In the genomic region with DNA sequence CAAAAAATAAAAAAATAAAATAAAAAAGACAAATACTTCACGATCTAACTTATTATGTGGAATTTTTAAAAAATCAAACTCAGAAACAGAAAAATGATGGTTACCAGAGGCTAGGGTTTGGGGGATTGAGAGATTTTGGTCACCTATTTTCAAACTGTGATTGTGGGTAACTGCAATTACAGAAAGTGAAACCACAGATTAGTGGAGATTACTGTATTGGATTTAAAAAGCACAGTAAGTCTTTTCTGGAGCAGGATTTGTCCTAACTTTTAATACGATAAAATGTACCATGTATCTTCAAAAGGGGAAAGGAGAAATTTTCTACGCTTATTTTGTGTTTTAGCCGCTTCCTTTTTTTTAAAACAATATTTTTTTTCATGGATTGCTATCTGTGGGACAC, we compare ENCODE assay signal across 2 cellular contexts.
TF ChIP-seq lines count a peak whose summit lies in the region.

No MANE protein-coding gene starts in this region.

TF ChIP-seq in SK-N-SH, 30 proteins besides CTCF, POLR2A, EP300 and RAD21 (continued from another document):
- TF ChIP-seq NFIC (IDR thresholded peaks at IDR 0.05; ENCODE audit: borderline replicate concordance) (no peak), SIN3A (IDR thresholded peaks at IDR 0.05; ENCODE audit: borderline replicate concordance, low read depth, low read length) (no peak), ELF1 (IDR thresholded peaks at IDR 0.05) (no peak), TEAD4 (IDR thresholded peaks at IDR 0.05; ENCODE audit: borderline replicate concordance, insufficient read depth) (no peak), TCF12 (IDR thresholded peaks at IDR 0.05) (no peak), RFX5 (IDR thresholded peaks at IDR 0.05; ENCODE audit: low read length) (no peak), RXRA (IDR thresholded peaks at IDR 0.05; ENCODE audit: borderline replicate concordance, low read depth) (no peak), MXI1 (IDR thresholded peaks at IDR 0.05; ENCODE audit: low read depth, low read length) (no peak), NRF1 (IDR thresholded peaks at IDR 0.05; ENCODE audit: low read depth, low read length) (no peak)
- TF ChIP-seq, protein P1, sequence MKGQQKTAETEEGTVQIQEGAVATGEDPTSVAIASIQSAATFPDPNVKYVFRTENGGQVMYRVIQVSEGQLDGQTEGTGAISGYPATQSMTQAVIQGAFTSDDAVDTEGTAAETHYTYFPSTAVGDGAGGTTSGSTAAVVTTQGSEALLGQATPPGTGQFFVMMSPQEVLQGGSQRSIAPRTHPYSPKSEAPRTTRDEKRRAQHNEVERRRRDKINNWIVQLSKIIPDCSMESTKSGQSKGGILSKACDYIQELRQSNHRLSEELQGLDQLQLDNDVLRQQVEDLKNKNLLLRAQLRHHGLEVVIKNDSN (IDR thresholded peaks at IDR 0.05; ENCODE audit: borderline replicate concordance, low read depth), result no peak
- TF ChIP-seq, protein P2, sequence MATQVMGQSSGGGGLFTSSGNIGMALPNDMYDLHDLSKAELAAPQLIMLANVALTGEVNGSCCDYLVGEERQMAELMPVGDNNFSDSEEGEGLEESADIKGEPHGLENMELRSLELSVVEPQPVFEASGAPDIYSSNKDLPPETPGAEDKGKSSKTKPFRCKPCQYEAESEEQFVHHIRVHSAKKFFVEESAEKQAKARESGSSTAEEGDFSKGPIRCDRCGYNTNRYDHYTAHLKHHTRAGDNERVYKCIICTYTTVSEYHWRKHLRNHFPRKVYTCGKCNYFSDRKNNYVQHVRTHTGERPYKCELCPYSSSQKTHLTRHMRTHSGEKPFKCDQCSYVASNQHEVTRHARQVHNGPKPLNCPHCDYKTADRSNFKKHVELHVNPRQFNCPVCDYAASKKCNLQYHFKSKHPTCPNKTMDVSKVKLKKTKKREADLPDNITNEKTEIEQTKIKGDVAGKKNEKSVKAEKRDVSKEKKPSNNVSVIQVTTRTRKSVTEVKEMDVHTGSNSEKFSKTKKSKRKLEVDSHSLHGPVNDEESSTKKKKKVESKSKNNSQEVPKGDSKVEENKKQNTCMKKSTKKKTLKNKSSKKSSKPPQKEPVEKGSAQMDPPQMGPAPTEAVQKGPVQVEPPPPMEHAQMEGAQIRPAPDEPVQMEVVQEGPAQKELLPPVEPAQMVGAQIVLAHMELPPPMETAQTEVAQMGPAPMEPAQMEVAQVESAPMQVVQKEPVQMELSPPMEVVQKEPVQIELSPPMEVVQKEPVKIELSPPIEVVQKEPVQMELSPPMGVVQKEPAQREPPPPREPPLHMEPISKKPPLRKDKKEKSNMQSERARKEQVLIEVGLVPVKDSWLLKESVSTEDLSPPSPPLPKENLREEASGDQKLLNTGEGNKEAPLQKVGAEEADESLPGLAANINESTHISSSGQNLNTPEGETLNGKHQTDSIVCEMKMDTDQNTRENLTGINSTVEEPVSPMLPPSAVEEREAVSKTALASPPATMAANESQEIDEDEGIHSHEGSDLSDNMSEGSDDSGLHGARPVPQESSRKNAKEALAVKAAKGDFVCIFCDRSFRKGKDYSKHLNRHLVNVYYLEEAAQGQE (IDR thresholded peaks at IDR 0.05; ENCODE audit: low read depth, low read length), result no peak
- TF ChIP-seq, protein P3, sequence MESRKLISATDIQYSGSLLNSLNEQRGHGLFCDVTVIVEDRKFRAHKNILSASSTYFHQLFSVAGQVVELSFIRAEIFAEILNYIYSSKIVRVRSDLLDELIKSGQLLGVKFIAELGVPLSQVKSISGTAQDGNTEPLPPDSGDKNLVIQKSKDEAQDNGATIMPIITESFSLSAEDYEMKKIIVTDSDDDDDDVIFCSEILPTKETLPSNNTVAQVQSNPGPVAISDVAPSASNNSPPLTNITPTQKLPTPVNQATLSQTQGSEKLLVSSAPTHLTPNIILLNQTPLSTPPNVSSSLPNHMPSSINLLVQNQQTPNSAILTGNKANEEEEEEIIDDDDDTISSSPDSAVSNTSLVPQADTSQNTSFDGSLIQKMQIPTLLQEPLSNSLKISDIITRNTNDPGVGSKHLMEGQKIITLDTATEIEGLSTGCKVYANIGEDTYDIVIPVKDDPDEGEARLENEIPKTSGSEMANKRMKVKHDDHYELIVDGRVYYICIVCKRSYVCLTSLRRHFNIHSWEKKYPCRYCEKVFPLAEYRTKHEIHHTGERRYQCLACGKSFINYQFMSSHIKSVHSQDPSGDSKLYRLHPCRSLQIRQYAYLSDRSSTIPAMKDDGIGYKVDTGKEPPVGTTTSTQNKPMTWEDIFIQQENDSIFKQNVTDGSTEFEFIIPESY (IDR thresholded peaks at IDR 0.05; ENCODE audit: borderline replicate concordance, low read depth), result no peak
TF ChIP-seq in SK-N-SH: peak in this region for 0.

TF ChIP-seq in SK-N-SH treated with all-trans-retinoic acid at 6 μM for 48 hours, 23 proteins besides CTCF, POLR2A, EP300 and RAD21 (continued from another document):
- TF ChIP-seq, protein P4, sequence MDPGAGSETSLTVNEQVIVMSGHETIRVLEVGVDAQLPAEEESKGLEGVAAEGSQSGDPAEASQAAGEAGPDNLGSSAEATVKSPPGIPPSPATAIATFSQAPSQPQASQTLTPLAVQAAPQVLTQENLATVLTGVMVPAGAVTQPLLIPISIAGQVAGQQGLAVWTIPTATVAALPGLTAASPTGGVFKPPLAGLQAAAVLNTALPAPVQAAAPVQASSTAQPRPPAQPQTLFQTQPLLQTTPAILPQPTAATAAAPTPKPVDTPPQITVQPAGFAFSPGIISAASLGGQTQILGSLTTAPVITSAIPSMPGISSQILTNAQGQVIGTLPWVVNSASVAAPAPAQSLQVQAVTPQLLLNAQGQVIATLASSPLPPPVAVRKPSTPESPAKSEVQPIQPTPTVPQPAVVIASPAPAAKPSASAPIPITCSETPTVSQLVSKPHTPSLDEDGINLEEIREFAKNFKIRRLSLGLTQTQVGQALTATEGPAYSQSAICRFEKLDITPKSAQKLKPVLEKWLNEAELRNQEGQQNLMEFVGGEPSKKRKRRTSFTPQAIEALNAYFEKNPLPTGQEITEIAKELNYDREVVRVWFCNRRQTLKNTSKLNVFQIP (CRISPR knock-in tag; IDR thresholded peaks at IDR 0.05; ENCODE audit: borderline replicate concordance, low read depth), result no peak
- TF ChIP-seq, protein P5, sequence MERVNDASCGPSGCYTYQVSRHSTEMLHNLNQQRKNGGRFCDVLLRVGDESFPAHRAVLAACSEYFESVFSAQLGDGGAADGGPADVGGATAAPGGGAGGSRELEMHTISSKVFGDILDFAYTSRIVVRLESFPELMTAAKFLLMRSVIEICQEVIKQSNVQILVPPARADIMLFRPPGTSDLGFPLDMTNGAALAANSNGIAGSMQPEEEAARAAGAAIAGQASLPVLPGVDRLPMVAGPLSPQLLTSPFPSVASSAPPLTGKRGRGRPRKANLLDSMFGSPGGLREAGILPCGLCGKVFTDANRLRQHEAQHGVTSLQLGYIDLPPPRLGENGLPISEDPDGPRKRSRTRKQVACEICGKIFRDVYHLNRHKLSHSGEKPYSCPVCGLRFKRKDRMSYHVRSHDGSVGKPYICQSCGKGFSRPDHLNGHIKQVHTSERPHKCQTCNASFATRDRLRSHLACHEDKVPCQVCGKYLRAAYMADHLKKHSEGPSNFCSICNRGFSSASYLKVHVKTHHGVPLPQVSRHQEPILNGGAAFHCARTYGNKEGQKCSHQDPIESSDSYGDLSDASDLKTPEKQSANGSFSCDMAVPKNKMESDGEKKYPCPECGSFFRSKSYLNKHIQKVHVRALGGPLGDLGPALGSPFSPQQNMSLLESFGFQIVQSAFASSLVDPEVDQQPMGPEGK (CRISPR knock-in tag; IDR thresholded peaks at IDR 0.05; ENCODE audit: borderline replicate concordance), result no peak
- TF ChIP-seq CSDC2 (CRISPR knock-in tag; IDR thresholded peaks at IDR 0.05) (no peak), GLIS3 (CRISPR knock-in tag; IDR thresholded peaks at IDR 0.05) (no peak), ARNTL (CRISPR knock-in tag; IDR thresholded peaks at IDR 0.05; ENCODE audit: borderline replicate concordance, low read depth) (no peak), TCF4 (CRISPR knock-in tag; IDR thresholded peaks at IDR 0.05; ENCODE audit: borderline replicate concordance) (no peak), SNAI2 (CRISPR knock-in tag; IDR thresholded peaks at IDR 0.05) (no peak), RARB (CRISPR knock-in tag; IDR thresholded peaks at IDR 0.05) (no peak), ZNF565 (CRISPR knock-in tag; conservative IDR thresholded peaks at IDR 0.05; ENCODE audit: low read depth) (no peak), ZFP3 (CRISPR knock-in tag; IDR thresholded peaks at IDR 0.05) (no peak), BACH2 (CRISPR knock-in tag; IDR thresholded peaks at IDR 0.05; ENCODE audit: borderline replicate concordance) (no peak), OSR1 (CRISPR knock-in tag; IDR thresholded peaks at IDR 0.05) (no peak), ISL1 (CRISPR knock-in tag; IDR thresholded peaks at IDR 0.05) (no peak), ESRRG (CRISPR knock-in tag; IDR thresholded peaks at IDR 0.05) (no peak), TOX (CRISPR knock-in tag; IDR thresholded peaks at IDR 0.05; ENCODE audit: borderline replicate concordance) (no peak)
- TF ChIP-seq, protein P6, sequence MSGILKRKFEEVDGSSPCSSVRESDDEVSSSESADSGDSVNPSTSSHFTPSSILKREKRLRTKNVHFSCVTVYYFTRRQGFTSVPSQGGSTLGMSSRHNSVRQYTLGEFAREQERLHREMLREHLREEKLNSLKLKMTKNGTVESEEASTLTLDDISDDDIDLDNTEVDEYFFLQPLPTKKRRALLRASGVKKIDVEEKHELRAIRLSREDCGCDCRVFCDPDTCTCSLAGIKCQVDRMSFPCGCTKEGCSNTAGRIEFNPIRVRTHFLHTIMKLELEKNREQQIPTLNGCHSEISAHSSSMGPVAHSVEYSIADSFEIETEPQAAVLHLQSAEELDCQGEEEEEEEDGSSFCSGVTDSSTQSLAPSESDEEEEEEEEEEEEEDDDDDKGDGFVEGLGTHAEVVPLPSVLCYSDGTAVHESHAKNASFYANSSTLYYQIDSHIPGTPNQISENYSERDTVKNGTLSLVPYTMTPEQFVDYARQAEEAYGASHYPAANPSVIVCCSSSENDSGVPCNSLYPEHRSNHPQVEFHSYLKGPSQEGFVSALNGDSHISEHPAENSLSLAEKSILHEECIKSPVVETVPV (CRISPR knock-in tag; IDR thresholded peaks at IDR 0.05), result no peak
- TF ChIP-seq, protein P7, sequence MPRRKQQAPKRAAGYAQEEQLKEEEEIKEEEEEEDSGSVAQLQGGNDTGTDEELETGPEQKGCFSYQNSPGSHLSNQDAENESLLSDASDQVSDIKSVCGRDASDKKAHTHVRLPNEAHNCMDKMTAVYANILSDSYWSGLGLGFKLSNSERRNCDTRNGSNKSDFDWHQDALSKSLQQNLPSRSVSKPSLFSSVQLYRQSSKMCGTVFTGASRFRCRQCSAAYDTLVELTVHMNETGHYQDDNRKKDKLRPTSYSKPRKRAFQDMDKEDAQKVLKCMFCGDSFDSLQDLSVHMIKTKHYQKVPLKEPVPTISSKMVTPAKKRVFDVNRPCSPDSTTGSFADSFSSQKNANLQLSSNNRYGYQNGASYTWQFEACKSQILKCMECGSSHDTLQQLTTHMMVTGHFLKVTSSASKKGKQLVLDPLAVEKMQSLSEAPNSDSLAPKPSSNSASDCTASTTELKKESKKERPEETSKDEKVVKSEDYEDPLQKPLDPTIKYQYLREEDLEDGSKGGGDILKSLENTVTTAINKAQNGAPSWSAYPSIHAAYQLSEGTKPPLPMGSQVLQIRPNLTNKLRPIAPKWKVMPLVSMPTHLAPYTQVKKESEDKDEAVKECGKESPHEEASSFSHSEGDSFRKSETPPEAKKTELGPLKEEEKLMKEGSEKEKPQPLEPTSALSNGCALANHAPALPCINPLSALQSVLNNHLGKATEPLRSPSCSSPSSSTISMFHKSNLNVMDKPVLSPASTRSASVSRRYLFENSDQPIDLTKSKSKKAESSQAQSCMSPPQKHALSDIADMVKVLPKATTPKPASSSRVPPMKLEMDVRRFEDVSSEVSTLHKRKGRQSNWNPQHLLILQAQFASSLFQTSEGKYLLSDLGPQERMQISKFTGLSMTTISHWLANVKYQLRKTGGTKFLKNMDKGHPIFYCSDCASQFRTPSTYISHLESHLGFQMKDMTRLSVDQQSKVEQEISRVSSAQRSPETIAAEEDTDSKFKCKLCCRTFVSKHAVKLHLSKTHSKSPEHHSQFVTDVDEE (CRISPR knock-in tag; IDR thresholded peaks at IDR 0.05), result no peak
- TF ChIP-seq, protein P8, sequence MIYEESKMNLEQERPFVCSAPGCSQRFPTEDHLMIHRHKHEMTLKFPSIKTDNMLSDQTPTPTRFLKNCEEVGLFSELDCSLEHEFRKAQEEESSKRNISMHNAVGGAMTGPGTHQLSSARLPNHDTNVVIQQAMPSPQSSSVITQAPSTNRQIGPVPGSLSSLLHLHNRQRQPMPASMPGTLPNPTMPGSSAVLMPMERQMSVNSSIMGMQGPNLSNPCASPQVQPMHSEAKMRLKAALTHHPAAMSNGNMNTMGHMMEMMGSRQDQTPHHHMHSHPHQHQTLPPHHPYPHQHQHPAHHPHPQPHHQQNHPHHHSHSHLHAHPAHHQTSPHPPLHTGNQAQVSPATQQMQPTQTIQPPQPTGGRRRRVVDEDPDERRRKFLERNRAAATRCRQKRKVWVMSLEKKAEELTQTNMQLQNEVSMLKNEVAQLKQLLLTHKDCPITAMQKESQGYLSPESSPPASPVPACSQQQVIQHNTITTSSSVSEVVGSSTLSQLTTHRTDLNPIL (CRISPR knock-in tag; IDR thresholded peaks at IDR 0.05; ENCODE audit: low read depth), result no peak
